20 cellular contexts compared by ENCODE assay signal in the genomic region with DNA sequence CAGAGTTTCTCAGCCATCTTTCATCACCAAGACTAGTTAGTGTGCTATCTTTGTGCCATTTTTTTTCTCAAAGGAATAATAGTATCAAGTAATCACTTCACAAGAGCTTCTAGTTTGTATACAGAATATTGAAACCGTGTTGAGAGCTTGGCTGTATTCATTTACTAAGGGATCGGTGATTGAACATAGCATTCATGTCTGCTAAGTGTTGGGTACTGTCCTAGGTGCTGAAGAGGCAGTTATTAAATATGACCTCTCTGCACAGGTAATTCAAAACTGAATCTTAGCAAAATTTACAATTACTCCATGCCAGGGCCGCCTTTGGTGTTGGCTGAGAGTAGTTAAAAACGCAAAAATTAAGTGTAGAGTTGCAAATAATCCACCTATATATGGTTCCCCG.
DNase-seq lines count a peak whose midpoint lies in the region; ATAC-seq, FAIRE-seq and TF ChIP-seq lines count a peak whose summit lies in the region.
"Had no signal": no experiment of that assay in that cellular context is flagged by ENCODE, and none has a peak within 500 bp of the region (broad histone marks: within the 10 kb centered on the region; RNA-seq: fewer than 3 reads in every experiment).

No MANE protein-coding gene starts in this region.

- intact Hi-C loops in MCF 10A (cut with micrococcal nuclease) (no loop called here), breast epithelium (cut with DNase I; ENCODE audit: low total_unique reads) (no loop called here)

- POLR2A ChIA-PET in MCF 10A (lab: Yijun Ruan, JAX) = no interaction called here

- H3K4me3 Mint-ChIP-seq in MCF 10A (ENCODE audit: unreplicated experiment) = no peak overlapping the region
- H3K4me3 Mint-ChIP-seq: CD4-positive, alpha-beta T cell; H9; T-helper 17 cell had no signal

- no peaks in the 10 kb centered on the region for H3K9me3 Mint-ChIP-seq in MCF 10A (ENCODE audit: unreplicated experiment)

- H3K27me3 ChIP-seq in breast epithelium = no peaks in the 10 kb centered on the region
- H3K27me3 ChIP-seq: gastrocnemius medialis, stomach, upper lobe of left lung had no signal

- CTCF ChIA-PET in MCF 10A (lab: Yijun Ruan, JAX) = no interaction called here

- H3K36me3 ChIP-seq in breast epithelium = no peaks in the 10 kb centered on the region
- H3K36me3 ChIP-seq: gastrocnemius medialis, left ventricle myocardium inferior, stomach, upper lobe of left lung had no signal

- BruUV-seq in MCF 10A (replicated peaks; lab: Mats Ljungman, UMichigan) = no TSS peak

- peak; percentile 47 for DNase-seq in MCF 10A (ENCODE audit: unreplicated experiment)
- DNase-seq in breast epithelium (ENCODE audit: low spot score in 2 of 2) = no peak
- peak; percentile 2 for DNase-seq in RPMI7951 (ENCODE audit: low read depth)
- DNase-seq in dermis blood vessel endothelial cell = peak; percentile 27
- DNase-seq in urothelium cell line (ENCODE audit: low spot score) = peak; percentile 26
- DNase-seq in AG20443 (ENCODE audit: low spot score) = no peak
- DNase-seq in NCI-H1417 treated with DMSO at 0.1 percent for 48 hours (lab: John Stamatoyannopoulos, UW) = no peak
- DNase-seq: activated effector memory CD4-positive, alpha-beta T cell treated with anti-CD3 and anti-CD28 coated beads, Interleukin-2, amount 50 U/mL, for 16 hours; amniotic stem cell; CD4-positive, alpha-beta T cell; gastrocnemius medialis; H9; left ventricle myocardium inferior; NCI-H2081; stomach; T-helper 17 cell; upper lobe of left lung had no signal

- H3K27ac ChIP-seq in breast epithelium = no peak overlapping the region
- H3K27ac ChIP-seq: gastrocnemius medialis, left ventricle myocardium inferior, stomach, upper lobe of left lung had no signal

- no peaks in the 10 kb centered on the region for H3K9me3 ChIP-seq in breast epithelium
- H3K9me3 ChIP-seq: gastrocnemius medialis, upper lobe of left lung had no signal

- no peak overlapping the region for H3K27ac Mint-ChIP-seq in MCF 10A (ENCODE audit: low read depth, unreplicated experiment)
- H3K27ac Mint-ChIP-seq: CD4-positive, alpha-beta T cell; H9; T-helper 17 cell had no signal

- FAIRE-seq in urothelium cell line (lab: Jason Lieb, UNC) = no peak
- FAIRE-seq: colon had no signal

- no peak for TF ChIP-seq POLR2A in breast epithelium (IDR thresholded peaks at IDR 0.05)

- no peak overlapping the region for H3K4me3 ChIP-seq in breast epithelium
- H3K4me3 ChIP-seq: gastrocnemius medialis, left ventricle myocardium inferior, stomach, upper lobe of left lung had no signal

- TF ChIP-seq CTCF in MCF 10A (IDR thresholded peaks at IDR 0.05; ENCODE audit: unreplicated experiment) (no peak), breast epithelium (IDR thresholded peaks at IDR 0.05) (no peak)

- no peak for ATAC-seq in HG03175 (IDR thresholded peaks at IDR 0.05; ENCODE audit: unreplicated experiment)
- ATAC-seq: gastrocnemius medialis, sciatic nerve, T-helper 17 cell had no signal

- peaks cover 3% of the 10 kb centered on the region for H3K27me3 Mint-ChIP-seq in MCF 10A (ENCODE audit: insufficient read depth, unreplicated experiment)

- no peaks in the 10 kb centered on the region for H3K36me3 Mint-ChIP-seq in MCF 10A (ENCODE audit: insufficient read depth, unreplicated experiment)

- H3K4me1 ChIP-seq in breast epithelium = no peaks in the 10 kb centered on the region
- H3K4me1 ChIP-seq: gastrocnemius medialis, left ventricle myocardium inferior, stomach, upper lobe of left lung had no signal

- H3K4me1 Mint-ChIP-seq in MCF 10A (ENCODE audit: insufficient read depth, unreplicated experiment) = no peaks in the 10 kb centered on the region
- H3K4me1 Mint-ChIP-seq: T-helper 17 cell had no signal

Comparison
In these comparisons a context has a peak if more than half of its experiments do, and no peak if none do; other contexts are left out.
1. DNase-seq: peak in MCF 10A (single experiment), RPMI7951 (single experiment), dermis blood vessel endothelial cell (single experiment) and urothelium cell line (single experiment); none in breast epithelium (0 of 2), AG20443 (single experiment) and NCI-H1417 treated with DMSO at 0.1 percent for 48 hours (single experiment).